ENCODE assay signal across 8 cellular contexts in the genomic region with DNA sequence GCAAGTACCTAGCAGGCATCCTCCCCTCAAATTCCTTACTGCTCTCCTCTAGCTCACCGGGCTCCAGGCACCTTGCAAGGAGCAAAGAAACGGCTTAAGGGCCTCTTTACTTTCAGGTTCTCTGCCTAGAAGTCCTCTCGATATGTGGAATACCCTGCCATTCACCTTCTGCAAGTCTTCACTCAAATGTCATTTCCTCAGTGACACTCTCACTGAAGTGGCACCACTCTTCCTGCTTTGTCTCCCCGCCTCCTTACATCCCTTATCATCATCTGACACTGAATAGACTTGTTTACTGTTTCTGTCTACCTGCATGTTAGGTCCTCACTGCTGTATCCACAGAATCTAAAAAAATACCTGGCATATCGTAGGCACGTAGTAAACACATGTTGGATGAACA. TPM values are rescaled to one million over a fixed set of nuclear protein-coding genes. Genes with fewer than 3 reads are reported as not detected.
DNase-seq lines count a peak whose midpoint lies in the region; ATAC-seq lines count a peak whose summit lies in the region.

No MANE protein-coding gene starts in this region.

- peak overlapping the region; percentile 99 for H3K4me3 Mint-ChIP-seq in activated T-helper 1 cell treated with anti-CD3 and anti-CD28 coated beads, Interleukin-12 subunit alpha, Interleukin-12 subunit beta, Interleukin-2, Interleukin-4 antibody, amounts not matched to agents 30 ng/mL and 10 ng/mL and 1 ng/mL, durations not matched to agents 14 hours and 24 hours and 36 hours

- H3K27me3 ChIP-seq in iPS-20b (ENCODE audit: insufficient read depth, low read length) (no peaks in the 10 kb centered on the region), stomach smooth muscle (ENCODE audit: control insufficient read depth in 1 of 2, insufficient read depth in 2 of 2, low read length in 2 of 2) (no peaks in the 10 kb centered on the region)

- peaks cover 40% of the 10 kb centered on the region for H3K4me1 Mint-ChIP-seq in activated T-helper 1 cell treated with anti-CD3 and anti-CD28 coated beads, Interleukin-12 subunit alpha, Interleukin-12 subunit beta, Interleukin-2, Interleukin-4 antibody, amounts not matched to agents 30 ng/mL and 10 ng/mL and 1 ng/mL, durations not matched to agents 14 hours and 24 hours and 36 hours (ENCODE audit: low read depth)

- no peaks in the 10 kb centered on the region for H3K9me3 Mint-ChIP-seq in activated T-helper 1 cell treated with anti-CD3 and anti-CD28 coated beads, Interleukin-12 subunit alpha, Interleukin-12 subunit beta, Interleukin-2, Interleukin-4 antibody, amounts not matched to agents 30 ng/mL and 10 ng/mL and 1 ng/mL, durations not matched to agents 14 hours and 24 hours and 36 hours

- no peak overlapping the region for H3K27ac ChIP-seq in iPS-20b (ENCODE audit: low read length)
- no peak overlapping the region for H3K27ac ChIP-seq in stomach smooth muscle (ENCODE audit: low read length)

- no peaks in the 10 kb centered on the region for H3K27me3 Mint-ChIP-seq in activated T-helper 1 cell treated with anti-CD3 and anti-CD28 coated beads, Interleukin-12 subunit alpha, Interleukin-12 subunit beta, Interleukin-2, Interleukin-4 antibody, amounts not matched to agents 30 ng/mL and 10 ng/mL and 1 ng/mL, durations not matched to agents 14 hours and 24 hours and 36 hours (ENCODE audit: insufficient read depth)

- DNase-seq in NOMO-1 treated with DMSO at 0.1 percent for 48 hours (lab: John Stamatoyannopoulos, UW; ENCODE audit: unreplicated experiment) (peak; percentile 10), NOMO-1 treated with dmso at 0.1 percent for 144 hours (lab: John Stamatoyannopoulos, UW; ENCODE audit: unreplicated experiment) (no peak), GDM1 (lab: John Stamatoyannopoulos, UW) (no peak), SIG-M5 treated with dmso at 0.1 percent for 504 hours (lab: John Stamatoyannopoulos, UW; ENCODE audit: unreplicated experiment) (no peak)
- DNase-seq in activated T-helper 1 cell treated with anti-CD3 and anti-CD28 coated beads, Interleukin-12 subunit alpha, Interleukin-12 subunit beta, Interleukin-2, Interleukin-4 antibody, amounts not matched to agents 30 ng/mL and 10 ng/mL and 1 ng/mL, durations not matched to agents 14 hours and 24 hours and 36 hours (ENCODE audit: low spot score), result peak; percentile 14

- H3K9ac ChIP-seq in iPS-20b (ENCODE audit: low read depth, low read length) (peak overlapping the region; percentile 97; the same call in 1 of the 2 replicates), stomach smooth muscle (ENCODE audit: low read length in 2 of 2) (peak overlapping the region; percentile 67 to 90)

- H3K9me3 ChIP-seq in iPS-20b (ENCODE audit: insufficient read depth, low read depth, low read length), result no peaks in the 10 kb centered on the region
- H3K9me3 ChIP-seq in stomach smooth muscle (ENCODE audit: control insufficient read depth in 2 of 2, low read length in 2 of 2), result no peaks in the 10 kb centered on the region

- H3K36me3 ChIP-seq in iPS-20b (ENCODE audit: insufficient read depth, low read depth, low read length), result peaks cover 52% of the 10 kb centered on the region
- H3K36me3 ChIP-seq in stomach smooth muscle (ENCODE audit: control insufficient read depth in 2 of 2, insufficient read depth in 2 of 2, low read length in 2 of 2), result peaks cover 6 to 18% of the 10 kb centered on the region in 2 donors

- ATAC-seq in HG03457 (IDR thresholded peaks at IDR 0.05; ENCODE audit: unreplicated experiment), result no peak

- intact Hi-C loops in activated T-helper 1 cell treated with anti-CD3 and anti-CD28 coated beads, Interleukin-12 subunit alpha, Interleukin-12 subunit beta, Interleukin-2, Interleukin-4 antibody, amounts not matched to agents 30 ng/mL and 10 ng/mL and 1 ng/mL, durations not matched to agents 14 hours and 24 hours and 36 hours (cut with micrococcal nuclease), result loop anchor here (1.0 to 10.0 kb wide), 8 partner anchors 20 to 465 kb away; a partner anchor contains a TSS

- H3K36me3 Mint-ChIP-seq in activated T-helper 1 cell treated with anti-CD3 and anti-CD28 coated beads, Interleukin-12 subunit alpha, Interleukin-12 subunit beta, Interleukin-2, Interleukin-4 antibody, amounts not matched to agents 30 ng/mL and 10 ng/mL and 1 ng/mL, durations not matched to agents 14 hours and 24 hours and 36 hours (ENCODE audit: low read depth), result peaks cover 29% of the 10 kb centered on the region

- H3K4me1 ChIP-seq in iPS-20b (ENCODE audit: insufficient read depth, low read length) (peaks cover 6% of the 10 kb centered on the region; the same call in 1 of the 2 replicates), stomach smooth muscle (ENCODE audit: control insufficient read depth, insufficient read depth, low read length) (peaks cover 20% of the 10 kb centered on the region)

- peak overlapping the region; percentile 99 for H3K4me3 ChIP-seq in iPS-20b (ENCODE audit: low read length)
- H3K4me3 ChIP-seq in stomach smooth muscle (ENCODE audit: low read length in 2 of 2), result peak overlapping the region; percentile 70 to 99

- peak overlapping the region; percentile 98 for H3K27ac Mint-ChIP-seq in activated T-helper 1 cell treated with anti-CD3 and anti-CD28 coated beads, Interleukin-12 subunit alpha, Interleukin-12 subunit beta, Interleukin-2, Interleukin-4 antibody, amounts not matched to agents 30 ng/mL and 10 ng/mL and 1 ng/mL, durations not matched to agents 14 hours and 24 hours and 36 hours

RNA-seq across cellular contexts. Expression of a gene that starts 0.9 kb away (rescaled TPM):
- total RNA-seq in activated T-helper 1 cell treated with anti-CD3 and anti-CD28 coated beads, Interleukin-12 subunit alpha, Interleukin-12 subunit beta, Interleukin-2, Interleukin-4 antibody, amounts not matched to agents 30 ng/mL and 10 ng/mL and 1 ng/mL, durations not matched to agents 14 hours and 24 hours and 36 hours, result 26.5 and 27.6 TPM in 2 replicates

RNA-seq across cellular contexts. Expression of a gene that starts 1.0 kb away (rescaled TPM):
- total RNA-seq in activated T-helper 1 cell treated with anti-CD3 and anti-CD28 coated beads, Interleukin-12 subunit alpha, Interleukin-12 subunit beta, Interleukin-2, Interleukin-4 antibody, amounts not matched to agents 30 ng/mL and 10 ng/mL and 1 ng/mL, durations not matched to agents 14 hours and 24 hours and 36 hours, result 80.6 and 85.2 TPM in 2 replicates

RNA-seq across cellular contexts. Expression of a gene that starts 45.5 kb away (rescaled TPM):
- 139 and 143 TPM in 2 replicates for total RNA-seq in activated T-helper 1 cell treated with anti-CD3 and anti-CD28 coated beads, Interleukin-12 subunit alpha, Interleukin-12 subunit beta, Interleukin-2, Interleukin-4 antibody, amounts not matched to agents 30 ng/mL and 10 ng/mL and 1 ng/mL, durations not matched to agents 14 hours and 24 hours and 36 hours

Comparison
In these comparisons a context has a peak if more than half of its experiments do, and no peak if none do; other contexts are left out.
1. DNase-seq: peak in NOMO-1 treated with DMSO at 0.1 percent for 48 hours (single experiment) and activated T-helper 1 cell treated with anti-CD3 and anti-CD28 coated beads, Interleukin-12 subunit alpha, Interleukin-12 subunit beta, Interleukin-2, Interleukin-4 antibody, amounts not matched to agents 30 ng/mL and 10 ng/mL and 1 ng/mL, durations not matched to agents 14 hours and 24 hours and 36 hours (single experiment); none in NOMO-1 treated with dmso at 0.1 percent for 144 hours (single experiment), GDM1 (single experiment) and SIG-M5 treated with dmso at 0.1 percent for 504 hours (single experiment).